Comparison of ENCODE assay signal across 18 cellular contexts in genomic region chr3:126927846-126928245, GRCh38. TPM values are rescaled to one million over a fixed set of nuclear protein-coding genes. Genes with fewer than 3 reads are reported as not detected.
DNase-seq lines count a peak whose midpoint lies in the region; ATAC-seq and TF ChIP-seq lines count a peak whose summit lies in the region.
"Had no signal": no experiment of that assay in that cellular context is flagged by ENCODE, and none has a peak within 500 bp of the region (broad histone marks: within the 10 kb centered on the region; RNA-seq: fewer than 3 reads in every experiment).

No MANE protein-coding gene starts in this region.

- TF ChIP-seq POLR2A in IMR-90 (IDR thresholded peaks at IDR 0.05; ENCODE audit: low read depth, low read length): no peak

- H3K79me2 ChIP-seq in neural cell (replicated peaks; ENCODE audit: insufficient read depth, low read length): no peaks in the 10 kb centered on the region
- H3K79me2 ChIP-seq: parathyroid adenoma had no signal

- WGBS in IMR-90 (ENCODE audit: extremely low coverage in 2 of 2, insufficient read length in 1 of 2), 2 experiments: no CpG with 5 or more reads among the region's 6 CpGs

- DNase-seq in AG04449 (ENCODE audit: low read depth, low spot score): no peak
- no peak for DNase-seq in IMR-90
- no peak for DNase-seq in mesothelial cell of epicardium (ENCODE audit: low spot score in 2 of 2, unreplicated experiment in 2 of 2)
- DNase-seq in CD14-positive monocyte (ENCODE audit: low spot score): no peak
- DNase-seq: activated CD4-positive, alpha-beta T cell treated with anti-CD3 and anti-CD28 coated beads, Interleukin-2, amount 50 U/mL, for 48 hours; activated naive CD4-positive, alpha-beta T cell; CD4-positive, CD25-positive, alpha-beta regulatory T cell; NCI-H2029; NCI-H510A; stimulated activated CD4-positive, alpha-beta T cell treated with anti-CD3 and anti-CD28 coated beads, Interleukin-4, amount 100 ng/mL, for 1 hour; T-cell had no signal

- no TSS peak for BruUV-seq in IMR-90 (replicated peaks; lab: Mats Ljungman, UMichigan)

- no peaks in the 10 kb centered on the region for H3K36me3 Mint-ChIP-seq in brain
- H3K36me3 Mint-ChIP-seq in mesothelial cell of epicardium: peaks cover 7% of the 10 kb centered on the region
- peaks cover 16 to 22% of the 10 kb centered on the region in 2 donors for H3K36me3 Mint-ChIP-seq in CD14-positive monocyte

- H3K9ac ChIP-seq in IMR-90 (ENCODE audit: low read depth, low read length): no peak overlapping the region
- no peak overlapping the region for H3K9ac ChIP-seq in neural cell (ENCODE audit: low read length)
- H3K9ac ChIP-seq: parathyroid adenoma had no signal

- TF ChIP-seq CTCF in AG04449 (IDR thresholded peaks at IDR 0.05; ENCODE audit: insufficient read depth, low read length, missing control alignments): peak; percentile 1
- TF ChIP-seq CTCF in IMR-90 (conservative IDR thresholded peaks at IDR 0.05; ENCODE audit: low read depth, low read length): no peak
- TF ChIP-seq CTCF in brain (conservative IDR thresholded peaks at IDR 0.05): no peak
- peak; percentile 11 for TF ChIP-seq CTCF in neural cell (IDR thresholded peaks at IDR 0.05; ENCODE audit: poor library complexity, severe bottlenecking)
- TF ChIP-seq CTCF in mesothelial cell of epicardium (IDR thresholded peaks at IDR 0.05; ENCODE audit: unreplicated experiment): no peak
- TF ChIP-seq CTCF in CD14-positive monocyte (IDR thresholded peaks at IDR 0.05): no peak

- no peak overlapping the region for H4K8ac ChIP-seq in IMR-90 (ENCODE audit: low read depth in 2 of 2, low read length in 2 of 2)

- no peak overlapping the region for H3K18ac ChIP-seq in IMR-90 (ENCODE audit: low read depth, low read length)

- H3K27me3 Mint-ChIP-seq in brain: no peaks in the 10 kb centered on the region
- H3K27me3 Mint-ChIP-seq in mesothelial cell of epicardium (ENCODE audit: low read depth): peaks cover 100% of the 10 kb centered on the region
- H3K27me3 Mint-ChIP-seq in CD14-positive monocyte (ENCODE audit: low read depth in 3 of 3): peaks cover 72 to 96% (median 95%) of the 10 kb centered on the region in 3 donors
- H3K27me3 Mint-ChIP-seq: CD4-positive, CD25-positive, alpha-beta regulatory T cell; T-cell had no signal

- peak overlapping the region; percentile 16 for H3K14ac ChIP-seq in IMR-90 (replicated peaks; ENCODE audit: low read depth, low read length)

- no peaks in the 10 kb centered on the region for H3K27me3 ChIP-seq in IMR-90 (ENCODE audit: control insufficient read depth, insufficient read depth, low read length)
- no peaks in the 10 kb centered on the region for H3K27me3 ChIP-seq in neural cell (ENCODE audit: insufficient read depth, low read depth, low read length)
- H3K27me3 ChIP-seq: vagina had no signal

- no peaks in the 10 kb centered on the region for H3K9me2 ChIP-seq in neural cell (ENCODE audit: insufficient read depth, low read length)

- in situ Hi-C loops in IMR-90 (cut with MboI; ENCODE audit: low sequenced_read_pairs): no loop called here

- H2BK15ac ChIP-seq in IMR-90 (ENCODE audit: low read depth, low read length): no peak overlapping the region

- H3K9me3 ChIP-seq in IMR-90 (ENCODE audit: control insufficient read depth, insufficient read depth, low read length) (no peaks in the 10 kb centered on the region), neural cell (ENCODE audit: low read length) (no peaks in the 10 kb centered on the region)
- H3K9me3 ChIP-seq: vagina had no signal

- ATAC-seq in IMR-90 (ENCODE audit: low read depth): no peak
- no peak for ATAC-seq in GM18520 (IDR thresholded peaks at IDR 0.05; ENCODE audit: unreplicated experiment)
- ATAC-seq in HG03442 (IDR thresholded peaks at IDR 0.05; ENCODE audit: unreplicated experiment): no peak
- ATAC-seq: T-cell had no signal

- CTCF ChIA-PET in AG04449 (lab: Yijun Ruan, JAX): interaction anchor here (0.6 to 2.2 kb wide), 10 partner anchors 9 to 528 kb away, joined by 3 to 6 read pairs (median 5); partner anchors contain the start of gene PLXNA1
- CTCF ChIA-PET in IMR-90 (lab: Yijun Ruan, JAX): interaction anchor here (0.6 to 1.3 kb wide), 4 partner anchors 10 to 197 kb away, joined by 4 to 6 read pairs (median 5); no protein-coding TSS in a partner anchor

- H3K9me3 Mint-ChIP-seq in brain (no peaks in the 10 kb centered on the region), mesothelial cell of epicardium (no peaks in the 10 kb centered on the region), CD14-positive monocyte (peaks cover 0 to 9% (median 3%) of the 10 kb centered on the region in 7 donors)
- H3K9me3 Mint-ChIP-seq: CD4-positive, CD25-positive, alpha-beta regulatory T cell; T-cell had no signal

- peaks cover 36% of the 10 kb centered on the region for H3K4me1 ChIP-seq in IMR-90 (ENCODE audit: control insufficient read depth, insufficient read depth, low read length)
- H3K4me1 ChIP-seq: parathyroid adenoma had no signal

- no peak overlapping the region for H2BK20ac ChIP-seq in IMR-90 (ENCODE audit: low read depth, low read length)

- H4K5ac ChIP-seq in IMR-90 (ENCODE audit: low read depth, low read length): no peak overlapping the region

- intact Hi-C loops in IMR-90 (cut with micrococcal nuclease): loop anchor here (5.0 kb wide), 1 partner anchor 86 kb away; no protein-coding TSS in a partner anchor
- intact Hi-C loops in CD14-positive monocyte (cut with micrococcal nuclease): no loop called here

- H3K36me3 ChIP-seq in IMR-90 (ENCODE audit: control insufficient read depth, insufficient read depth, low read length) (no peaks in the 10 kb centered on the region), neural cell (ENCODE audit: insufficient read depth, low read length) (no peaks in the 10 kb centered on the region)
- H3K36me3 ChIP-seq: vagina had no signal

- no peak overlapping the region for H2BK5ac ChIP-seq in IMR-90 (ENCODE audit: low read depth, low read length, poor library complexity, severe bottlenecking)

- no peak overlapping the region for H3K56ac ChIP-seq in IMR-90 (ENCODE audit: extremely low read depth, insufficient read depth, low read length)

- no peak overlapping the region for H3K4me3 Mint-ChIP-seq in brain
- H3K4me3 Mint-ChIP-seq in mesothelial cell of epicardium: no peak overlapping the region
- peak overlapping the region in 1 of 2 donors; percentile 64 for H3K4me3 Mint-ChIP-seq in CD14-positive monocyte
- H3K4me3 Mint-ChIP-seq: CD4-positive, CD25-positive, alpha-beta regulatory T cell; T-cell had no signal

- no peak overlapping the region for H3K23ac ChIP-seq in IMR-90 (ENCODE audit: low read depth, low read length)

- POLR2A ChIA-PET in AG04449 (lab: Yijun Ruan, JAX): interaction anchor here (0.6 kb wide), 1 partner anchor 378 kb away, joined by 3 read pairs; no protein-coding TSS in a partner anchor
- POLR2A ChIA-PET in IMR-90 (lab: Charles Lee; ENCODE audit: unreplicated experiment): no interaction called here

- TF ChIP-seq EP300 in neural cell (conservative IDR thresholded peaks at IDR 0.05; ENCODE audit: poor library complexity, severe bottlenecking): no peak

- no peaks in the 10 kb centered on the region for H3F3A ChIP-seq in neural cell (ENCODE audit: insufficient read depth, low read length, poor library complexity, severe bottlenecking)

- peaks cover 22% of the 10 kb centered on the region for H3K9me1 ChIP-seq in IMR-90 (ENCODE audit: insufficient read depth, low read length)

- TF ChIP-seq RAD21 in IMR-90 (IDR thresholded peaks at IDR 0.05; ENCODE audit: low read length) (no peak), neural cell (conservative IDR thresholded peaks at IDR 0.05) (no peak)

- H3K4ac ChIP-seq in IMR-90 (ENCODE audit: low read depth, low read length): peak overlapping the region; percentile 13; the same call in 1 of the 2 replicates

- H3K27ac ChIP-seq in IMR-90 (ENCODE audit: insufficient read depth, low read length) (no peak overlapping the region), neural cell (ENCODE audit: low read length) (no peak overlapping the region)
- H3K27ac ChIP-seq: parathyroid adenoma had no signal

- H3K4me3 ChIP-seq in AG04449 (ENCODE audit: low read depth, low read length) (no peak overlapping the region), IMR-90 (ENCODE audit: insufficient read depth, low read depth, low read length) (no peak overlapping the region), neural cell (ENCODE audit: low read length) (no peak overlapping the region)
- H3K4me3 ChIP-seq: lung, vagina had no signal

- H4K91ac ChIP-seq in IMR-90 (ENCODE audit: insufficient read depth, low read depth, low read length): no peak overlapping the region

- peak overlapping the region; percentile 74 for H2AK5ac ChIP-seq in IMR-90 (ENCODE audit: low read depth, low read length)

- H3K4me1 Mint-ChIP-seq in brain (peaks cover 72% of the 10 kb centered on the region), mesothelial cell of epicardium (peaks cover 8% of the 10 kb centered on the region), CD14-positive monocyte (peaks cover 19% of the 10 kb centered on the region)
- H3K4me1 Mint-ChIP-seq: CD4-positive, CD25-positive, alpha-beta regulatory T cell had no signal

- H3K27ac Mint-ChIP-seq in brain (peak overlapping the region in 3 of 5 experiments; percentile 19 to 88 (median 78)), mesothelial cell of epicardium (no peak overlapping the region), CD14-positive monocyte (no peak overlapping the region)
- H3K27ac Mint-ChIP-seq: CD4-positive, CD25-positive, alpha-beta regulatory T cell; T-cell had no signal

- peaks cover 0 to under 1% of the 10 kb centered on the region in 2 experiments; a peak in 1 of 4 replicates for H3K79me1 ChIP-seq in IMR-90 (ENCODE audit: low read depth in 1 of 2, low read length in 2 of 2)

- H4K20me1 ChIP-seq in IMR-90 (ENCODE audit: insufficient read depth, low read length) (no peaks in the 10 kb centered on the region), neural cell (ENCODE audit: insufficient read depth) (no peaks in the 10 kb centered on the region)

- H3K4me2 ChIP-seq in IMR-90 (ENCODE audit: low read depth, low read length) (no peak overlapping the region), neural cell (ENCODE audit: low read length) (no peak overlapping the region)

- no peak overlapping the region for H2BK120ac ChIP-seq in IMR-90 (ENCODE audit: low read depth, low read length)

- no peak overlapping the region for H2AFZ ChIP-seq in IMR-90 (replicated peaks; ENCODE audit: low read length, poor library complexity)
- no peak overlapping the region for H2AFZ ChIP-seq in neural cell (ENCODE audit: low read depth, low read length)
- H2AFZ ChIP-seq: parathyroid adenoma had no signal

- H2AK9ac ChIP-seq in IMR-90 (replicated peaks; ENCODE audit: low read depth, low read length, poor library complexity): no peak overlapping the region

- dilution Hi-C loops in IMR-90 (cut with HindIII; ENCODE audit: low sequenced_read_pairs, unreplicated experiment): no loop called here

RNA-seq across cellular contexts. Expression of gene PLXNA1, which starts 55.1 kb away (rescaled TPM):
- total RNA-seq in IMR-90 (2012; rRNA removed): 13.6 and 14.4 TPM in 2 replicates
- polyA plus RNA-seq in IMR-90 (2012; rRNA removed): 49.4 and 61.7 TPM in 2 replicates
- 25.5 and 52.4 TPM in 2 replicates for polyA plus RNA-seq in IMR-90 (2012; cell fraction: cytosol; rRNA removed)
- polyA plus RNA-seq in IMR-90 (2012; cell fraction: nucleus; rRNA removed; ENCODE audit: low replicate concordance): 88.7 and 218 TPM in 2 replicates
- 22.2 TPM for polyA plus RNA-seq in brain (ENCODE audit: insufficient read depth, low read depth, low replicate concordance)
- polyA plus RNA-seq in neural cell: 65.6 and 86.8 TPM in 2 replicates
- polyA minus RNA-seq in neural cell: 156 and 159 TPM in 2 replicates
- 50.1 to 55.2 TPM (median 54.2 TPM) in 3 replicates for total RNA-seq in mesothelial cell of epicardium
- polyA plus RNA-seq in CD14-positive monocyte: not detected

Comparison
In these comparisons a context has a peak if more than half of its experiments do, and no peak if none do; other contexts are left out.
1. CTCF ChIP-seq: peak in AG04449 (single experiment) and neural cell (single experiment); none in IMR-90 (single experiment), brain (0 of 2), mesothelial cell of epicardium (single experiment) and CD14-positive monocyte (single experiment).
2. H3K27ac Mint-ChIP-seq: peak in brain (3 of 5); none in mesothelial cell of epicardium (single experiment) and CD14-positive monocyte (0 of 7).
3. RNA of gene PLXNA1, which starts 55.1 kb away (polyA plus RNA-seq): 65.6 to 86.8 TPM in neural cell, 25.5 to 218 TPM in IMR-90 and 22.2 TPM in brain (single experiment); not detected in CD14-positive monocyte; every median in the first group is over 10 times any median in the second.